10 cellular contexts compared by ENCODE assay signal in genomic region chr4:186820371-186820990, GRCh38.
DNase-seq lines count a peak whose midpoint lies in the region; ATAC-seq and TF ChIP-seq lines count a peak whose summit lies in the region.
"Had no signal": no experiment of that assay in that cellular context is flagged by ENCODE, and none has a peak within 500 bp of the region (broad histone marks: within the 10 kb centered on the region; RNA-seq: fewer than 3 reads in every experiment).

No MANE protein-coding gene starts in this region.

- no peak overlapping the region for H2AFZ ChIP-seq in GM23248

- H3K9me2 ChIP-seq in GM23248 (ENCODE audit: insufficient read depth): no peaks in the 10 kb centered on the region

- H3K27ac Mint-ChIP-seq in T-cell: no peak overlapping the region
- H3K27ac Mint-ChIP-seq: activated B cell treated with CpG ODN at 0.5 μM for 24 hours had no signal

- peak; percentile 42 for DNase-seq in GM23248
- DNase-seq in NCI-H524 treated with DMSO at 0.1 percent for 48 hours (lab: John Stamatoyannopoulos, UW): peak; percentile 51
- peak; percentile 54 for DNase-seq in fibroblast of villous mesenchyme (ENCODE audit: low read depth)
- peak; percentile 62 for DNase-seq in sciatic nerve (ENCODE audit: low spot score)
- DNase-seq in T-cell: no peak
- DNase-seq in activated effector memory CD4-positive, alpha-beta T cell treated with anti-CD3 and anti-CD28 coated beads, Interleukin-2, amount 50 U/mL, for 16 hours: no peak
- no peak for DNase-seq in NOMO-1 treated with dmso at 0.1 percent for 144 hours (lab: John Stamatoyannopoulos, UW; ENCODE audit: unreplicated experiment)
- DNase-seq: activated B cell treated with CpG ODN at 0.5 μM for 24 hours, amniotic stem cell, GOT3 had no signal

- H3K9me3 ChIP-seq in GM23248 (ENCODE audit: low read depth): no peaks in the 10 kb centered on the region

- TF ChIP-seq CTCF in fibroblast of villous mesenchyme (IDR thresholded peaks at IDR 0.05; ENCODE audit: insufficient read depth, low read depth, low read length): no peak

- no peaks in the 10 kb centered on the region for H3K27me3 Mint-ChIP-seq in T-cell
- H3K27me3 Mint-ChIP-seq: activated B cell treated with CpG ODN at 0.5 μM for 24 hours had no signal

- no peaks in the 10 kb centered on the region for H3K4me1 Mint-ChIP-seq in T-cell
- H3K4me1 Mint-ChIP-seq: activated B cell treated with CpG ODN at 0.5 μM for 24 hours had no signal

- no peaks in the 10 kb centered on the region for H3F3A ChIP-seq in GM23248 (ENCODE audit: insufficient read depth)

- H3K4me2 ChIP-seq in GM23248 (ENCODE audit: unreplicated experiment): no peak overlapping the region

- no peaks in the 10 kb centered on the region for H3K79me2 ChIP-seq in GM23248 (ENCODE audit: insufficient read depth)

- H3K4me1 ChIP-seq in GM23248 (ENCODE audit: insufficient read depth): peaks cover 7% of the 10 kb centered on the region; the same call in 1 of the 2 replicates

- intact Hi-C loops in sciatic nerve (cut with DNase I): no loop called here

- no peaks in the 10 kb centered on the region for H3K27me3 ChIP-seq in GM23248 (replicated peaks; ENCODE audit: insufficient read depth)

- no peaks in the 10 kb centered on the region for H3K36me3 ChIP-seq in GM23248 (ENCODE audit: low read depth)

- CTCF ChIA-PET in T-cell (lab: Charles Lee): no interaction called here

- H3K36me3 Mint-ChIP-seq in T-cell: no peaks in the 10 kb centered on the region

- no peak overlapping the region for H3K27ac ChIP-seq in GM23248

- ATAC-seq in sciatic nerve: no peak
- ATAC-seq in T-cell (replicated peaks in 1 of 4): no peak

- H3K4me3 ChIP-seq in GM23248 (no peak overlapping the region), fibroblast of villous mesenchyme (ENCODE audit: low read depth, low read length) (no peak overlapping the region)

- in situ Hi-C loops in GM23248 (cut with MboI): no loop called here

- H3K9me3 Mint-ChIP-seq in T-cell: peaks cover 0 to 5% (median 0%) of the 10 kb centered on the region in 3 donors
- H3K9me3 Mint-ChIP-seq: activated B cell treated with CpG ODN at 0.5 μM for 24 hours had no signal

- WGBS in GM23248 (ENCODE audit: low coverage in 1 of 2, low lambda C conversion rate in 2 of 2, missing lambda C conversion rate in 2 of 2), 2 experiments: 30 to 34% methylated on average over 5 of the region's 5 CpGs

- no peak overlapping the region for H3K9ac ChIP-seq in GM23248

- POLR2A ChIA-PET in T-cell (lab: Charles Lee): no interaction called here

- H4K20me1 ChIP-seq in GM23248 (ENCODE audit: insufficient read depth): no peaks in the 10 kb centered on the region

- no peak overlapping the region for H3K4me3 Mint-ChIP-seq in T-cell
- H3K4me3 Mint-ChIP-seq: activated B cell treated with CpG ODN at 0.5 μM for 24 hours had no signal

Comparison
In these comparisons a context has a peak if more than half of its experiments do, and no peak if none do; other contexts are left out.
1. DNase-seq: peak in GM23248 (single experiment), NCI-H524 treated with DMSO at 0.1 percent for 48 hours (single experiment), fibroblast of villous mesenchyme (single experiment) and sciatic nerve (single experiment); none in T-cell (0 of 34), activated effector memory CD4-positive, alpha-beta T cell treated with anti-CD3 and anti-CD28 coated beads, Interleukin-2, amount 50 U/mL, for 16 hours (single experiment) and NOMO-1 treated with dmso at 0.1 percent for 144 hours (single experiment).